ENCODE assay signal across 1 cellular context in genomic region chr6:146890644-146891434, GRCh38.
TF ChIP-seq lines count a peak whose summit lies in the region.

No MANE protein-coding gene starts in this region.

TF ChIP-seq in K562, 482 proteins besides CTCF, POLR2A, EP300 and RAD21 (continued from another document):
- no peak for TF ChIP-seq E4F1 (CRISPR knock-in tag; IDR thresholded peaks at IDR 0.05; ENCODE audit: borderline replicate concordance)
- TF ChIP-seq U2AF1 (optimal IDR thresholded peaks at IDR 0.05; ENCODE audit: low read depth, low read length): no peak
- TF ChIP-seq FOS (IDR thresholded peaks at IDR 0.05; ENCODE audit: extremely low read depth, insufficient read length): no peak
- no peak for TF ChIP-seq ZNF551 (CRISPR knock-in tag; IDR thresholded peaks at IDR 0.05)
- TF ChIP-seq SMAD3 (CRISPR knock-in tag; conservative IDR thresholded peaks at IDR 0.05): peak; percentile 61; the same call in 1 of the 2 replicates
- no peak for TF ChIP-seq BDP1 (IDR thresholded peaks at IDR 0.05; ENCODE audit: insufficient read depth, insufficient read length)
- TF ChIP-seq PHB2 (IDR thresholded peaks at IDR 0.05; ENCODE audit: low read depth): no peak
- TF ChIP-seq TOE1 (IDR thresholded peaks at IDR 0.05; ENCODE audit: borderline replicate concordance): no peak
- TF ChIP-seq TOE1 (CRISPR knock-in tag; IDR thresholded peaks at IDR 0.05; ENCODE audit: borderline replicate concordance, low read depth): peak; percentile 35; the same call in 1 of the 2 replicates
- no peak for TF ChIP-seq CUX1 (CRISPR knock-in tag; IDR thresholded peaks at IDR 0.05)
- no peak for TF ChIP-seq ZNF444 (CRISPR knock-in tag; IDR thresholded peaks at IDR 0.05)
- TF ChIP-seq TAF1 (IDR thresholded peaks at IDR 0.05; ENCODE audit: control insufficient read depth, extremely low read depth, insufficient read depth, low read length, severe bottlenecking): no peak
- peak; percentile 73; the same call in 1 of the 2 replicates for TF ChIP-seq BACH1 (tag; IDR thresholded peaks at IDR 0.05)
- no peak for TF ChIP-seq WHSC1 (IDR thresholded peaks at IDR 0.05; ENCODE audit: low read length)
- no peak for TF ChIP-seq GTF3C2 (IDR thresholded peaks at IDR 0.05; ENCODE audit: borderline replicate concordance, extremely low read depth, insufficient read length)
- no peak for TF ChIP-seq CBX8 (IDR thresholded peaks at IDR 0.05; ENCODE audit: borderline replicate concordance, extremely low read depth, low read depth, low read length, poor library complexity, severe bottlenecking)
- no peak for TF ChIP-seq ZNF408 (CRISPR knock-in tag; IDR thresholded peaks at IDR 0.05; ENCODE audit: low read depth)
- no peak for TF ChIP-seq HCFC1 (IDR thresholded peaks at IDR 0.05; ENCODE audit: low read depth, low read length)
- no peak for TF ChIP-seq NR2F6 (CRISPR knock-in tag; IDR thresholded peaks at IDR 0.05)
- no peak for TF ChIP-seq CBX5 (IDR thresholded peaks at IDR 0.05; ENCODE audit: borderline replicate concordance, low read depth)
